Comparison of ENCODE assay signal across 27 cellular contexts in the genomic region with DNA sequence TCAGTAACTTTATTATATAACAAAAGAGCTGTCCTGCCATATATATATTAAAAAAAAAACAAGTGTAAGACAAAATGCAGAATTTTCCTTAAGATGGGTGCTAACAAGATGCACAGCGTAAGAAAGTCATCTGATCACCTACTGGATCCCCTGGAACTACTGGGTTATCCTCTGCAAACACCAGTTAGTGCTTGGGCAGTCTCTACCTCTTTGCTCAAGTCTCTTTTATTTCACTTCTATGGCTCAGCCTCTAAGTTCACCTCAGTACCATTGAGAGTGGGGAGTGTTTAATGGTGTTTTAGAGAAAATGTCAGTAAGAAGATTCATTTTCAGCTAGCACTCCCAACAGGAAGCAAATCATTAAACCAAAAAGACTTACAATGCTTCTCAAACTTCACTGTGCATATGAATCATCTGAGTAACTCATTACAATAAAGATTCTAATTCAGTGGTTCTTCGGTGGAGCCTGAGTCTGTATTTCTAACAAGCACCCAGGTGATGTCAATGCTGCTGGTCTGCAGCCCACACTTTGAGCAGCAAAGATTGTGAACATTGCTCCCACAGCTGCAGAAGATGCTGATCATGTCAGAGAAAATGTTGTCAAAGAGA.
DNase-seq lines count a peak whose midpoint lies in the region; ATAC-seq and TF ChIP-seq lines count a peak whose summit lies in the region.
"Had no signal": no experiment of that assay in that cellular context is flagged by ENCODE, and none has a peak within 500 bp of the region (broad histone marks: within the 10 kb centered on the region; RNA-seq: fewer than 3 reads in every experiment).

No MANE protein-coding gene starts in this region.

- no peaks in the 10 kb centered on the region for H3K27me3 ChIP-seq in A673 (replicated peaks; ENCODE audit: insufficient read depth, low read depth, low read length, poor library complexity)
- no peaks in the 10 kb centered on the region for H3K27me3 ChIP-seq in CD4-positive, alpha-beta memory T cell (ENCODE audit: insufficient read depth, low read length)
- H3K27me3 ChIP-seq: neutrophil had no signal

- peak overlapping the region; percentile 91 to 95 (median 94) for H3K27ac Mint-ChIP-seq in nephron
- H3K27ac Mint-ChIP-seq in CD4-positive, alpha-beta memory T cell: no peak overlapping the region
- H3K27ac Mint-ChIP-seq: activated CD8-positive, alpha-beta T cell treated with anti-CD3 and anti-CD28 coated beads, Interleukin-2, amount 10 ng/mL, durations not matched to agents 7 days and 5 days; activated naive CD8-positive, alpha-beta T cell; CD4-positive, CD25-positive, alpha-beta regulatory T cell; dendritic cell treated with granulocyte-macrophage colony-stimulating factor and Interleukin-4, amounts not matched to agents 40 ng/mL and 50 ng/mL, for 4 days; T-helper 17 cell had no signal

- H3K9me3 ChIP-seq in A673 (ENCODE audit: low read depth, low read length, poor library complexity, severe bottlenecking) (no peaks in the 10 kb centered on the region), OCI-LY7 (ENCODE audit: low read length) (no peaks in the 10 kb centered on the region)
- H3K9me3 ChIP-seq in CD4-positive, alpha-beta memory T cell (ENCODE audit: control insufficient read depth in 1 of 2, low read length in 2 of 2): no peaks in the 10 kb centered on the region
- H3K9me3 ChIP-seq: HAP-1, neutrophil, psoas muscle had no signal

- H3K9me3 Mint-ChIP-seq in nephron: peaks cover 2% of the 10 kb centered on the region
- peaks cover 0 to 2% (median under 1%) of the 10 kb centered on the region in 8 donors for H3K9me3 Mint-ChIP-seq in CD4-positive, alpha-beta memory T cell

- H3K36me3 ChIP-seq in A673 (ENCODE audit: insufficient read depth, low read length, poor library complexity, severe bottlenecking): no peaks in the 10 kb centered on the region
- no peaks in the 10 kb centered on the region for H3K36me3 ChIP-seq in OCI-LY7 (ENCODE audit: insufficient read depth, low read length)
- no peaks in the 10 kb centered on the region for H3K36me3 ChIP-seq in CD4-positive, alpha-beta memory T cell (ENCODE audit: insufficient read depth, low read length)
- H3K36me3 ChIP-seq: HAP-1, neutrophil had no signal

- H3K4me3 Mint-ChIP-seq in nephron: no peak overlapping the region
- no peak overlapping the region for H3K4me3 Mint-ChIP-seq in CD4-positive, alpha-beta memory T cell
- H3K4me3 Mint-ChIP-seq: activated CD8-positive, alpha-beta T cell treated with anti-CD3 and anti-CD28 coated beads, Interleukin-2, amount 10 ng/mL, durations not matched to agents 7 days and 5 days; activated naive CD8-positive, alpha-beta T cell; CD4-positive, CD25-positive, alpha-beta regulatory T cell; dendritic cell treated with granulocyte-macrophage colony-stimulating factor and Interleukin-4, amounts not matched to agents 40 ng/mL and 50 ng/mL, for 4 days; T-helper 17 cell had no signal

- POLR2A ChIA-PET in A673 (lab: Charles Lee; ENCODE audit: low non-redundant PET) (no interaction called here), OCI-LY7 (lab: Charles Lee) (interaction anchor here (0.7 kb wide), 2 partner anchors 165 to 211 kb away, joined by 3 to 4 read pairs; no protein-coding TSS in a partner anchor)
- POLR2A ChIA-PET in CD4-positive, alpha-beta memory T cell (lab: Charles Lee; ENCODE audit: partially characterized antibody): no interaction called here

- TF ChIP-seq CTCF in A673 (conservative IDR thresholded peaks at IDR 0.05; ENCODE audit: low read depth, low read length) (no peak), OCI-LY7 (conservative IDR thresholded peaks at IDR 0.05; ENCODE audit: low read length) (no peak), epithelial cell of proximal tubule (conservative IDR thresholded peaks at IDR 0.05; ENCODE audit: low read depth, low read length) (no peak), nephron (IDR thresholded peaks at IDR 0.05; ENCODE audit: unreplicated experiment in 3 of 3) (no peak)

- H3K79me2 ChIP-seq in OCI-LY7 (ENCODE audit: insufficient read depth, low read depth, low read length): no peaks in the 10 kb centered on the region

- H3K4me1 Mint-ChIP-seq in nephron: peaks cover 47% of the 10 kb centered on the region
- H3K4me1 Mint-ChIP-seq in CD4-positive, alpha-beta memory T cell: no peaks in the 10 kb centered on the region
- H3K4me1 Mint-ChIP-seq: CD4-positive, CD25-positive, alpha-beta regulatory T cell; T-helper 17 cell had no signal

- peak; percentile 42 for DNase-seq in A673 (ENCODE audit: low spot score)
- no peak for DNase-seq in OCI-LY7 (ENCODE audit: low spot score)
- peak; percentile 54 for DNase-seq in epithelial cell of proximal tubule (ENCODE audit: low read depth)
- DNase-seq in GF-D8 (lab: John Stamatoyannopoulos, UW): no peak
- no peak for DNase-seq in CD4-positive, alpha-beta memory T cell
- no peak for DNase-seq in EL
- DNase-seq: activated CD8-positive, alpha-beta T cell treated with anti-CD3 and anti-CD28 coated beads, Interleukin-2, amount 10 ng/mL, durations not matched to agents 7 days and 5 days; activated T-cell treated with anti-CD3 and anti-CD28 coated beads for 4 hours; anterior cingulate cortex; CD4-positive, CD25-positive, alpha-beta regulatory T cell; central memory CD4-positive, alpha-beta T cell; DMS 273 treated with DMSO at 0.1 percent for 48 hours; KBM-7; MM.1S; NCI-H2029 treated with DMSO at 0.1 percent for 48 hours; NCI-H2227 treated with DMSO at 0.1 percent for 48 hours; NCI-H82; psoas muscle; stimulated activated naive CD4-positive, alpha-beta T cell; T-helper 17 cell had no signal

- no TSS peak for BruUV-seq in A673 (replicated peaks; lab: Mats Ljungman, UMichigan)
- no TSS peak for BruUV-seq in OCI-LY7 (replicated peaks; lab: Mats Ljungman, UMichigan)

- no peak overlapping the region for H3K27ac ChIP-seq in A673 (ENCODE audit: low read depth, low read length, poor library complexity, severe bottlenecking)
- no peak overlapping the region for H3K27ac ChIP-seq in OCI-LY7 (ENCODE audit: low read depth, low read length, poor library complexity, severe bottlenecking)
- H3K27ac ChIP-seq in CD4-positive, alpha-beta memory T cell (ENCODE audit: low read depth, low read length): no peak overlapping the region
- H3K27ac ChIP-seq: 22Rv1, neutrophil, psoas muscle had no signal

- peaks cover 2% of the 10 kb centered on the region for H3K36me3 Mint-ChIP-seq in nephron (ENCODE audit: low read depth)
- no peaks in the 10 kb centered on the region for H3K36me3 Mint-ChIP-seq in CD4-positive, alpha-beta memory T cell
- H3K36me3 Mint-ChIP-seq: activated naive CD8-positive, alpha-beta T cell; CD4-positive, CD25-positive, alpha-beta regulatory T cell had no signal

- CTCF ChIA-PET in A673 (lab: Charles Lee) (no interaction called here), OCI-LY7 (lab: Charles Lee; ENCODE audit: unreplicated experiment) (no interaction called here)
- CTCF ChIA-PET in CD4-positive, alpha-beta memory T cell (lab: Charles Lee; ENCODE audit: partially characterized antibody): no interaction called here

- peaks cover under 1% of the 10 kb centered on the region for H3K27me3 Mint-ChIP-seq in nephron (ENCODE audit: low read depth)
- peaks cover 5 to 7% of the 10 kb centered on the region in 2 donors for H3K27me3 Mint-ChIP-seq in CD4-positive, alpha-beta memory T cell
- H3K27me3 Mint-ChIP-seq: dendritic cell treated with granulocyte-macrophage colony-stimulating factor and Interleukin-4, amounts not matched to agents 40 ng/mL and 50 ng/mL, for 4 days had no signal

- H3K4me1 ChIP-seq in A673 (ENCODE audit: insufficient read depth, low read length, poor library complexity, severe bottlenecking): peaks cover 34% of the 10 kb centered on the region
- H3K4me1 ChIP-seq in OCI-LY7 (ENCODE audit: insufficient read depth, low read length, poor library complexity, severe bottlenecking): peaks cover 9% of the 10 kb centered on the region
- H3K4me1 ChIP-seq in CD4-positive, alpha-beta memory T cell (ENCODE audit: insufficient read depth, low read length): no peaks in the 10 kb centered on the region
- H3K4me1 ChIP-seq: HAP-1, psoas muscle had no signal

- H3K4me3 ChIP-seq in A673 (ENCODE audit: low read depth, low read length, poor library complexity, severe bottlenecking): no peak overlapping the region
- no peak overlapping the region for H3K4me3 ChIP-seq in OCI-LY7 (ENCODE audit: low read depth, low read length, poor library complexity, severe bottlenecking)
- H3K4me3 ChIP-seq in epithelial cell of proximal tubule (ENCODE audit: low read depth, low read length): no peak overlapping the region
- no peak overlapping the region for H3K4me3 ChIP-seq in CD4-positive, alpha-beta memory T cell (ENCODE audit: low read length in 2 of 2)
- H3K4me3 ChIP-seq: HAP-1, psoas muscle had no signal

- no peak for ATAC-seq in GM21390 (IDR thresholded peaks at IDR 0.05; ENCODE audit: unreplicated experiment)
- ATAC-seq: activated CD8-positive, alpha-beta T cell treated with anti-CD3 and anti-CD28 coated beads, Interleukin-2, amount 10 ng/mL, durations not matched to agents 7 days and 5 days; psoas muscle; T-helper 17 cell had no signal

- H3K9me2 ChIP-seq in OCI-LY7 (ENCODE audit: insufficient read depth, low read length): no peaks in the 10 kb centered on the region

- intact Hi-C loops in A673 (cut with micrococcal nuclease; ENCODE audit: unreplicated experiment) (no loop called here), OCI-LY7 (cut with micrococcal nuclease; ENCODE audit: unreplicated experiment) (no loop called here)
- intact Hi-C loops in CD4-positive, alpha-beta memory T cell (cut with micrococcal nuclease): no loop called here

- H3K4me2 ChIP-seq in OCI-LY7 (ENCODE audit: low read length): no peak overlapping the region

- peak overlapping the region; percentile 38; the same call in 1 of the 2 replicates for H2AFZ ChIP-seq in OCI-LY7 (ENCODE audit: low read length)

- H4K20me1 ChIP-seq in OCI-LY7 (ENCODE audit: insufficient read depth, low read length): no peaks in the 10 kb centered on the region

Comparison
In these comparisons a context has a peak if more than half of its experiments do, and no peak if none do; other contexts are left out.
1. DNase-seq: peak in A673 (single experiment) and epithelial cell of proximal tubule (single experiment); none in OCI-LY7 (single experiment), GF-D8 (single experiment), CD4-positive, alpha-beta memory T cell (0 of 5) and EL (single experiment).
2. H3K27ac Mint-ChIP-seq: peak in nephron (3 of 3); none in CD4-positive, alpha-beta memory T cell (0 of 7).